ENCODE assay signal across 8 cellular contexts in the genomic region with DNA sequence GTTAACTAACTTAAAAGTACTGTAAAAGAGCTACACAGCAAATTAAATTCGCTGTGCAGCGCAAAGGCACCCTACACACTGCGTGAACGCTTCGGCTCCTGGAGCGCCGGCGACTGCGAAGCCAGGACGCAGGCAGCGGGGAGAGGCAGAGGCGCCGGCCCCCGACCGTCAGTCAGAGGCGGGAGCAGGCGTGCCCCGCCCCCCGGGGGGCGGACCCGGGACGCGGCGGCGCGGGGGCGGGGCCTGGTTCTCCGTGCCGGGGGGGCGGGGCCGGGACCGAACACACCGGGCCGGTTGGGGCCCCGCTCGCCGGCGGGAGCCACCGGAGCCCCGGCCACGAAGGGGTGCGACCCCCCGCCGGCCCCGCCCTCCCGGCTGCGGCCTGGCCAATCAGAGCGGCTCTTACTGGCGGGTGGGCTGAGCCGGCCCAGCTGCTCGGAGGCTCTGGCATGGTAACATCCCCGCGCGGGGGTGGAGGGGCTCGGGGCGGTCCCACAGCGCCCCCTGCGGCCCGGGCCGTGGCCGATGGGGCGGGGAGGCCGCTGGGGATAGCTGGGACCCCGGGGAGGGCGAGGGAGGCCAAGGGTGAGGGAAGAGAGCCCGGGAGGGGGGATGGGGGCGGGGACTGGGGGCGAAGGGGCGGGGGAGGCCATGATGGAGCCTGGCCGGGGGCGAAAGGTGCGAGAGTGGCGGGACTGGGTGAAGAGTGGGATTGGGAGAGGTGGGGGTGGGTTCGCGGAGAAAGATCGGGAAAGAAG. TPM values are rescaled to one million over a fixed set of nuclear protein-coding genes. Genes with fewer than 3 reads are reported as not detected.
DNase-seq lines count a peak whose midpoint lies in the region; ATAC-seq and TF ChIP-seq lines count a peak whose summit lies in the region.

A gene (plus strand): TSS at position 420 of the 758 bp plus-strand sequence. CDS start 30 bp downstream, at position 450.

- H3K9me3 Mint-ChIP-seq in central memory CD8-positive, alpha-beta T cell = no peaks in the 10 kb centered on the region

- H3K36me3 Mint-ChIP-seq in central memory CD8-positive, alpha-beta T cell (ENCODE audit: insufficient read depth) = peaks cover 4% of the 10 kb centered on the region

- H3K4me3 Mint-ChIP-seq in central memory CD8-positive, alpha-beta T cell = peak within 1 kb of the TSS; percentile 81

- H3K27me3 ChIP-seq in kidney epithelial cell (ENCODE audit: control insufficient read depth, insufficient read depth, low read length) = no peaks in the 10 kb centered on the region

- no peaks in the 10 kb centered on the region for H3K36me3 ChIP-seq in kidney epithelial cell (ENCODE audit: control insufficient read depth, insufficient read depth, low read length)

- peak; percentile 80 for ATAC-seq in GM18868 (IDR thresholded peaks at IDR 0.05; ENCODE audit: unreplicated experiment)
- ATAC-seq in HG03103 (IDR thresholded peaks at IDR 0.05; ENCODE audit: low read depth, unreplicated experiment) = peak; percentile 66
- peak; percentile 84 for ATAC-seq in central memory CD8-positive, alpha-beta T cell (replicated peaks; ENCODE audit: extremely low read depth, poor library complexity, severe bottlenecking)

- peak; percentile 25 for TF ChIP-seq CTCF in kidney epithelial cell (IDR thresholded peaks at IDR 0.05; ENCODE audit: insufficient read depth, low read length, poor library complexity, severe bottlenecking)

- H3K4me3 ChIP-seq in kidney epithelial cell (ENCODE audit: low read depth, low read length) = peak within 1 kb of the TSS; percentile 40

- H3K27me3 Mint-ChIP-seq in central memory CD8-positive, alpha-beta T cell = peaks cover 8% of the 10 kb centered on the region

- H3K4me1 Mint-ChIP-seq in central memory CD8-positive, alpha-beta T cell = peaks cover 25% of the 10 kb centered on the region

- peak within 1 kb of the TSS; percentile 57 for H3K27ac Mint-ChIP-seq in central memory CD8-positive, alpha-beta T cell (ENCODE audit: low read depth)

- DNase-seq in AG08395 (ENCODE audit: low spot score) (peak; percentile 96), NCI-H2227 (lab: John Stamatoyannopoulos, UW; ENCODE audit: unreplicated experiment) (peak; percentile 92), kidney epithelial cell (ENCODE audit: low read depth) (no peak)
- peak; percentile 65 for DNase-seq in activated CD4-positive, CD25-positive, alpha-beta regulatory T cell treated with anti-CD3 and anti-CD28 coated beads, Interleukin-2, amount 50 U/mL, for 16 hours (ENCODE audit: low read depth, low spot score)
- DNase-seq in central memory CD8-positive, alpha-beta T cell (ENCODE audit: low spot score in 2 of 2) = peak; percentile 71 to 75
- DNase-seq in stimulated activated CD4-positive, alpha-beta T cell treated with anti-CD3 and anti-CD28 coated beads, Interleukin-15, amount 100 ng/mL, for 48 hours (ENCODE audit: low read depth in 2 of 2) = peak; percentile 75 to 82

RNA-seq across cellular contexts. Expression of the gene that starts here (rescaled TPM):
- 15.3 and 16.3 TPM in 2 replicates for total RNA-seq in kidney epithelial cell
